In genomic region chr9:96218821-96219614, GRCh38 we compare ENCODE assay signal across 9 cellular contexts.
DNase-seq lines count a peak whose midpoint lies in the region; ATAC-seq, FAIRE-seq and TF ChIP-seq lines count a peak whose summit lies in the region.
"Had no signal": no experiment of that assay in that cellular context is flagged by ENCODE, and none has a peak within 500 bp of the region (broad histone marks: within the 10 kb centered on the region; RNA-seq: fewer than 3 reads in every experiment).

No MANE protein-coding gene starts in this region.

- no peaks in the 10 kb centered on the region for H3K36me3 ChIP-seq in gastrocnemius medialis

- peaks cover 3% of the 10 kb centered on the region for H3K36me3 Mint-ChIP-seq in T-helper 17 cell (ENCODE audit: low read depth)

- ATAC-seq in T-helper 17 cell = no peak
- ATAC-seq in left cardiac atrium = peak; percentile 4
- ATAC-seq in gastrocnemius medialis = no peak
- ATAC-seq in GM18861 (IDR thresholded peaks at IDR 0.05; ENCODE audit: unreplicated experiment) = no peak

- DNase-seq in GM13976 (ENCODE audit: low spot score) (peak; percentile 42), T-helper 17 cell (no peak), left cardiac atrium (no peak), gastrocnemius medialis (no peak), H54 (ENCODE audit: insufficient read length, low spot score) (no peak), HTR-8/SVneo (ENCODE audit: insufficient read length, low spot score) (no peak), DMS153 treated with DMSO at 0.1 percent for 48 hours (lab: John Stamatoyannopoulos, UW; ENCODE audit: unreplicated experiment) (no peak)
- DNase-seq: NCI-H2081 treated with DMSO at 0.1 percent for 48 hours had no signal

- TF ChIP-seq CTCF in GM13976 (IDR thresholded peaks at IDR 0.05; ENCODE audit: borderline replicate concordance, control extremely low read depth, extremely low read depth, insufficient read depth, missing control alignments) = no peak
- no peak for TF ChIP-seq CTCF in gastrocnemius medialis (IDR thresholded peaks at IDR 0.05 in 4 of 5, conservative IDR thresholded peaks at IDR 0.05 in 1 of 5)

- peak overlapping the region in 3 of 4 donors; percentile 11 to 21 (median 13) for H3K4me3 ChIP-seq in gastrocnemius medialis

- intact Hi-C loops in left cardiac atrium (cut with DNase I) (loop anchor here (2.0 to 10.0 kb wide), 3 partner anchors 154 to 492 kb away; no protein-coding TSS in a partner anchor), gastrocnemius medialis (cut with DNase I; ENCODE audit: low total_unique reads) (loop anchor here (5.0 kb wide), 2 partner anchors 98 to 492 kb away; no protein-coding TSS in a partner anchor)

- H3K9me3 ChIP-seq in T-helper 17 cell (ENCODE audit: control insufficient read depth, low read length, poor library complexity, severe bottlenecking) = no peaks in the 10 kb centered on the region
- no peaks in the 10 kb centered on the region for H3K9me3 ChIP-seq in gastrocnemius medialis

- peak overlapping the region; percentile 49 for H3K4me3 Mint-ChIP-seq in T-helper 17 cell

- H3K27me3 ChIP-seq in gastrocnemius medialis = peaks cover 0 to 22% (median 15%) of the 10 kb centered on the region in 3 donors

- peak overlapping the region in 1 of 4 donors; percentile 13 for H3K27ac ChIP-seq in gastrocnemius medialis

- in situ Hi-C loops in GM13976 (cut with MboI; ENCODE audit: low sequenced_read_pairs, unreplicated experiment) = no loop called here
- in situ Hi-C loops in gastrocnemius medialis (cut with MboI; ENCODE audit: low sequenced_read_pairs in 4 of 4) = loop anchor here (10.0 to 25.0 kb wide), 4 partner anchors 332 to 1532 kb away; partner anchors contain the start of gene ERCC6L2 (in 1 of the 4)

- no peak overlapping the region for H3K27ac Mint-ChIP-seq in T-helper 17 cell

- peaks cover 57% of the 10 kb centered on the region for H3K27me3 Mint-ChIP-seq in T-helper 17 cell

- H3K4me1 Mint-ChIP-seq in T-helper 17 cell = peaks cover 9% of the 10 kb centered on the region

- no peak for TF ChIP-seq POLR2A in gastrocnemius medialis (IDR thresholded peaks at IDR 0.05)
- TF ChIP-seq POLR2A in H54 (IDR thresholded peaks at IDR 0.05; ENCODE audit: low read depth, low read length) = no peak

- FAIRE-seq in H54 (lab: Jason Lieb, UNC) (no peak), HTR-8/SVneo (lab: Jason Lieb, UNC) (no peak)

- H3K4me1 ChIP-seq in gastrocnemius medialis = peaks cover 0 to 2% of the 10 kb centered on the region in 2 donors

Comparison
In these comparisons a context has a peak if more than half of its experiments do, and no peak if none do; other contexts are left out.
1. ATAC-seq: peak in left cardiac atrium (2 of 2); none in T-helper 17 cell (single experiment), gastrocnemius medialis (0 of 2) and GM18861 (single experiment).